21 cellular contexts compared by ENCODE assay signal in genomic region chr10:112961609-112962008, GRCh38. TPM values are rescaled to one million over a fixed set of nuclear protein-coding genes. Genes with fewer than 3 reads are reported as not detected.
DNase-seq lines count a peak whose midpoint lies in the region; TF ChIP-seq lines count a peak whose summit lies in the region.
"Had no signal": no experiment of that assay in that cellular context is flagged by ENCODE, and none has a peak within 500 bp of the region (broad histone marks: within the 10 kb centered on the region; RNA-seq: fewer than 3 reads in every experiment).

No MANE protein-coding gene starts in this region.

- H3K79me1 ChIP-seq in H9 (ENCODE audit: insufficient read depth, low read depth, low read length, poor library complexity, severe bottlenecking) (peaks cover 7% of the 10 kb centered on the region), mesendoderm (ENCODE audit: low read length) (peaks cover 12% of the 10 kb centered on the region)

- no peak overlapping the region for H2AFZ ChIP-seq in H9 (ENCODE audit: low read length)

- no peak overlapping the region for H3K27ac ChIP-seq in H9 (ENCODE audit: insufficient read length, low read depth, low read length)
- H3K27ac ChIP-seq in breast epithelium: peak overlapping the region; percentile 52 to 53
- H3K27ac ChIP-seq in mesendoderm (ENCODE audit: low read depth, low read length): no peak overlapping the region
- H3K27ac ChIP-seq in subcutaneous abdominal adipose tissue (ENCODE audit: low read depth, low read length): peak overlapping the region; percentile 27

- no peak for DNase-seq in H9
- DNase-seq in breast epithelium (ENCODE audit: low spot score in 2 of 2): no peak
- DNase-seq in mesendoderm: no peak
- DNase-seq in NCI-H345 (lab: John Stamatoyannopoulos, UW): no peak
- DNase-seq in nucleus accumbens (lab: John Stamatoyannopoulos, UW): no peak
- no peak for DNase-seq in activated naive CD4-positive, alpha-beta T cell treated with anti-CD3 and anti-CD28 coated beads for 36 hours
- DNase-seq: activated CD4-positive, alpha-beta T cell treated with anti-CD3 and anti-CD28 coated beads for 36 hours; activated naive CD8-positive, alpha-beta T cell treated with anti-CD3 and anti-CD28 coated beads for 36 hours; glutamatergic neuron; Kasumi-1; midbrain; NCI-H1048; NCI-H1930; NCI-H748 treated with DMSO at 0.1 percent for 48 hours; SHP77 treated with DMSO at 0.1 percent for 48 hours; stimulated activated CD4-positive, alpha-beta T cell treated with anti-CD3 and anti-CD28 coated beads, Interleukin-2, amount 100 ng/mL, for 24 hours had no signal

- intact Hi-C loops in breast epithelium (cut with DNase I; ENCODE audit: low total_unique reads): no loop called here
- intact Hi-C loops in activated naive CD4-positive, alpha-beta T cell treated with anti-CD3 and anti-CD28 coated beads for 36 hours (cut with micrococcal nuclease): no loop called here

- no peak overlapping the region for H2BK120ac ChIP-seq in H9 (ENCODE audit: low read depth, low read length, poor library complexity, severe bottlenecking)
- H2BK120ac ChIP-seq in mesendoderm (ENCODE audit: low read depth, low read length): no peak overlapping the region

- no peak overlapping the region for H3K56ac ChIP-seq in H9 (ENCODE audit: insufficient read length, low read depth, low read length)
- H3K56ac ChIP-seq in mesendoderm (ENCODE audit: low read length): no peak overlapping the region

- H2AK5ac ChIP-seq in H9 (ENCODE audit: insufficient read length, low read length): no peak overlapping the region
- H2AK5ac ChIP-seq in mesendoderm (ENCODE audit: low read length): no peak overlapping the region

- no peak overlapping the region for H2BK20ac ChIP-seq in H9 (ENCODE audit: low read depth, low read length, poor library complexity, severe bottlenecking)

- H3K9ac ChIP-seq in H9 (ENCODE audit: extremely low read depth, insufficient read length, low read length) (no peak overlapping the region), mesendoderm (ENCODE audit: low read length) (no peak overlapping the region), subcutaneous abdominal adipose tissue (ENCODE audit: low read length in 5 of 5) (no peak overlapping the region)

- peaks cover 10% of the 10 kb centered on the region for H3K23me2 ChIP-seq in H9 (ENCODE audit: insufficient read length, low read depth, low read length, poor library complexity, severe bottlenecking)

- CTCF ChIA-PET in activated naive CD4-positive, alpha-beta T cell treated with anti-CD3 and anti-CD28 coated beads for 36 hours (lab: Charles Lee): interaction anchor here (0.6 kb wide), 1 partner anchor 489 kb away, joined by 3 read pairs; no protein-coding TSS in a partner anchor

- H3K9me3 Mint-ChIP-seq in H9: no peaks in the 10 kb centered on the region
- H3K9me3 Mint-ChIP-seq in activated naive CD4-positive, alpha-beta T cell treated with anti-CD3 and anti-CD28 coated beads for 36 hours: no peaks in the 10 kb centered on the region
- H3K9me3 Mint-ChIP-seq: activated naive CD8-positive, alpha-beta T cell treated with anti-CD3 and anti-CD28 coated beads for 36 hours; activated T-helper 1 cell treated with anti-CD3 and anti-CD28 coated beads, Interleukin-12 subunit alpha, Interleukin-12 subunit beta, Interleukin-2, Interleukin-4 antibody, amounts not matched to agents 30 ng/mL and 10 ng/mL and 1 ng/mL, durations not matched to agents 14 hours and 24 hours and 36 hours; CD8-positive, alpha-beta memory T cell; stimulated activated effector memory CD8-positive, alpha-beta T cell treated with anti-CD3 and anti-CD28 coated beads, Interleukin-12 subunit alpha, Interleukin-12 subunit beta, amount 100 ng/mL, for 72 hours had no signal

- peak overlapping the region; percentile 26 to 92 (median 87); a peak in 6 of 7 replicates for H3K27ac Mint-ChIP-seq in H9
- no peak overlapping the region for H3K27ac Mint-ChIP-seq in activated naive CD4-positive, alpha-beta T cell treated with anti-CD3 and anti-CD28 coated beads for 36 hours
- H3K27ac Mint-ChIP-seq: activated CD4-positive, alpha-beta T cell treated with anti-CD3 and anti-CD28 coated beads for 36 hours; activated naive CD8-positive, alpha-beta T cell treated with anti-CD3 and anti-CD28 coated beads for 36 hours; activated T-helper 1 cell treated with anti-CD3 and anti-CD28 coated beads, Interleukin-12 subunit alpha, Interleukin-12 subunit beta, Interleukin-2, Interleukin-4 antibody, amounts not matched to agents 30 ng/mL and 10 ng/mL and 1 ng/mL, durations not matched to agents 14 hours and 24 hours and 36 hours; stimulated activated effector memory CD8-positive, alpha-beta T cell treated with anti-CD3 and anti-CD28 coated beads, Interleukin-12 subunit alpha, Interleukin-12 subunit beta, amount 100 ng/mL, for 72 hours had no signal

- no peak overlapping the region for H3K14ac ChIP-seq in H9 (ENCODE audit: insufficient read depth, low read length)

- no peak overlapping the region for H2BK15ac ChIP-seq in H9 (ENCODE audit: low read depth, low read length)
- H2BK15ac ChIP-seq in mesendoderm (replicated peaks; ENCODE audit: low read depth): no peak overlapping the region

- H3K36me3 ChIP-seq in breast epithelium: no peaks in the 10 kb centered on the region
- no peaks in the 10 kb centered on the region for H3K36me3 ChIP-seq in mesendoderm (ENCODE audit: control insufficient read depth, insufficient read depth, low read length)
- H3K36me3 ChIP-seq in subcutaneous abdominal adipose tissue (ENCODE audit: control insufficient read depth in 5 of 5, insufficient read depth in 5 of 5, low read length in 5 of 5): peaks cover 0 to 6% (median 3%) of the 10 kb centered on the region in 5 donors

- H3K36me3 Mint-ChIP-seq in H9 (ENCODE audit: insufficient read depth in 1 of 3, low read depth in 3 of 3): peaks cover 24 to 67% (median 49%) of the 10 kb centered on the region in 3 experiments; a peak in 6 of 7 replicates
- no peaks in the 10 kb centered on the region for H3K36me3 Mint-ChIP-seq in activated naive CD4-positive, alpha-beta T cell treated with anti-CD3 and anti-CD28 coated beads for 36 hours (ENCODE audit: low read depth)
- H3K36me3 Mint-ChIP-seq: stimulated activated effector memory CD8-positive, alpha-beta T cell treated with anti-CD3 and anti-CD28 coated beads, Interleukin-12 subunit alpha, Interleukin-12 subunit beta, amount 100 ng/mL, for 72 hours had no signal

- H3K23ac ChIP-seq in H9 (ENCODE audit: insufficient read length, low read depth, low read length): no peak overlapping the region
- no peak overlapping the region for H3K23ac ChIP-seq in mesendoderm (ENCODE audit: low read length)

- H3T11ph ChIP-seq in H9 (ENCODE audit: low read length): no peak overlapping the region

- peaks cover 80 to 88% of the 10 kb centered on the region in 2 experiments for H3K4me1 Mint-ChIP-seq in H9
- H3K4me1 Mint-ChIP-seq in activated naive CD4-positive, alpha-beta T cell treated with anti-CD3 and anti-CD28 coated beads for 36 hours (ENCODE audit: low read depth): peaks cover 12% of the 10 kb centered on the region

- H3K4me3 ChIP-seq in breast epithelium: no peak overlapping the region
- H3K4me3 ChIP-seq in mesendoderm (ENCODE audit: low read length): no peak overlapping the region
- H3K4me3 ChIP-seq in subcutaneous abdominal adipose tissue (ENCODE audit: low read depth in 1 of 5, low read length in 5 of 5): no peak overlapping the region
- H3K4me3 ChIP-seq: skin epidermis had no signal

- no peak overlapping the region for H3K4me2 ChIP-seq in H9 (ENCODE audit: insufficient read depth, insufficient read length, low read length)
- H3K4me2 ChIP-seq in mesendoderm (ENCODE audit: low read length): no peak overlapping the region

- peak overlapping the region in 1 of 2 experiments; percentile 52; a peak in 2 of 5 replicates for H3K4me3 Mint-ChIP-seq in H9
- H3K4me3 Mint-ChIP-seq in activated naive CD4-positive, alpha-beta T cell treated with anti-CD3 and anti-CD28 coated beads for 36 hours: no peak overlapping the region
- H3K4me3 Mint-ChIP-seq: activated CD4-positive, alpha-beta T cell treated with anti-CD3 and anti-CD28 coated beads for 36 hours; activated naive CD8-positive, alpha-beta T cell treated with anti-CD3 and anti-CD28 coated beads for 36 hours; activated T-helper 1 cell treated with anti-CD3 and anti-CD28 coated beads, Interleukin-12 subunit alpha, Interleukin-12 subunit beta, Interleukin-2, Interleukin-4 antibody, amounts not matched to agents 30 ng/mL and 10 ng/mL and 1 ng/mL, durations not matched to agents 14 hours and 24 hours and 36 hours; CD8-positive, alpha-beta memory T cell; stimulated activated effector memory CD8-positive, alpha-beta T cell treated with anti-CD3 and anti-CD28 coated beads, Interleukin-12 subunit alpha, Interleukin-12 subunit beta, amount 100 ng/mL, for 72 hours had no signal

- H3K9me3 ChIP-seq in H9 (ENCODE audit: control insufficient read depth, low read depth, low read length): no peaks in the 10 kb centered on the region
- H3K9me3 ChIP-seq in breast epithelium: no peaks in the 10 kb centered on the region
- H3K9me3 ChIP-seq in subcutaneous abdominal adipose tissue (ENCODE audit: control insufficient read depth in 5 of 5, low read length in 5 of 5): no peaks in the 10 kb centered on the region

- TF ChIP-seq POLR2A in breast epithelium (IDR thresholded peaks at IDR 0.05): no peak

- H3K4me1 ChIP-seq in H9 (ENCODE audit: insufficient read depth, low read length): peaks cover 32% of the 10 kb centered on the region; the same call in 1 of the 2 replicates
- H3K4me1 ChIP-seq in breast epithelium: peaks cover 0 to 4% of the 10 kb centered on the region in 2 donors
- peaks cover 32% of the 10 kb centered on the region for H3K4me1 ChIP-seq in mesendoderm (ENCODE audit: control insufficient read depth, low read depth, low read length)
- peaks cover 2 to 72% (median 56%) of the 10 kb centered on the region in 5 donors for H3K4me1 ChIP-seq in subcutaneous abdominal adipose tissue (ENCODE audit: control insufficient read depth in 5 of 5, insufficient read depth in 5 of 5, low read length in 5 of 5)

- TF ChIP-seq CTCF in H9 (conservative IDR thresholded peaks at IDR 0.05): no peak
- TF ChIP-seq CTCF in breast epithelium (IDR thresholded peaks at IDR 0.05): no peak

- no peak overlapping the region for H4K8ac ChIP-seq in H9 (replicated peaks; ENCODE audit: insufficient read length, low read depth, low read length)
- H4K8ac ChIP-seq in mesendoderm (ENCODE audit: low read depth, low read length): no peak overlapping the region

- no peak overlapping the region for H3K4ac ChIP-seq in H9 (ENCODE audit: low read depth, low read length)
- H3K4ac ChIP-seq in mesendoderm (ENCODE audit: low read depth, low read length): peak overlapping the region; percentile 43

- H4K91ac ChIP-seq in H9 (ENCODE audit: insufficient read length, low read depth, low read length): no peak overlapping the region

- WGBS in H9 (ENCODE audit: extremely low coverage, insufficient read length, low lambda C conversion rate): no CpG with 5 or more reads among the region's 8 CpGs
- 100% methylated on average over 4 of the region's 8 CpGs for WGBS in mesendoderm (ENCODE audit: extremely low coverage, insufficient coverage, low lambda C conversion rate)

- H3K79me2 ChIP-seq in H9 (ENCODE audit: insufficient read depth, low read length): peaks cover 61% of the 10 kb centered on the region; the same call in 1 of the 2 replicates
- peaks cover 44% of the 10 kb centered on the region for H3K79me2 ChIP-seq in mesendoderm (ENCODE audit: control insufficient read depth, insufficient read depth, low read length)

- no peak overlapping the region for H2BK12ac ChIP-seq in H9 (ENCODE audit: insufficient read length, low read depth, low read length)

- H2BK5ac ChIP-seq in H9 (ENCODE audit: insufficient read length, low read length): no peak overlapping the region
- H2BK5ac ChIP-seq in mesendoderm (ENCODE audit: low read length): no peak overlapping the region

- H3K27me3 ChIP-seq in H9 (ENCODE audit: insufficient read depth, low read length) (no peaks in the 10 kb centered on the region), breast epithelium (no peaks in the 10 kb centered on the region), mesendoderm (ENCODE audit: insufficient read depth, low read length, poor library complexity) (no peaks in the 10 kb centered on the region), subcutaneous abdominal adipose tissue (ENCODE audit: control insufficient read depth in 5 of 5, insufficient read depth in 4 of 5, low read length in 5 of 5) (no peaks in the 10 kb centered on the region)

- H3K27me3 Mint-ChIP-seq in H9 (ENCODE audit: low read depth): no peaks in the 10 kb centered on the region
- peaks cover 42% of the 10 kb centered on the region for H3K27me3 Mint-ChIP-seq in activated naive CD4-positive, alpha-beta T cell treated with anti-CD3 and anti-CD28 coated beads for 36 hours (ENCODE audit: low read depth)

- H4K5ac ChIP-seq in H9 (ENCODE audit: insufficient read length, low read depth, low read length) (no peak overlapping the region), mesendoderm (ENCODE audit: low read length) (no peak overlapping the region)

- H3K18ac ChIP-seq in H9 (ENCODE audit: insufficient read length, low read depth, low read length): no peak overlapping the region
- H3K18ac ChIP-seq in mesendoderm (ENCODE audit: low read length): peak overlapping the region; percentile 92

- H4K20me1 ChIP-seq in H9 (ENCODE audit: control insufficient read depth, insufficient read depth, insufficient read length): no peaks in the 10 kb centered on the region

RNA-seq across cellular contexts. Expression of gene TCF7L2, which starts 11.6 kb away (rescaled TPM):
- 71.1 and 73.0 TPM in 2 replicates for total RNA-seq in H9 (2021)
- 10 to 100 TPM; 33.1 to 44.2 (median 34.1) TPM for total RNA-seq in breast epithelium
- polyA plus RNA-seq in mesendoderm (2013, experiment 1 of 2): 43.5 TPM
- polyA plus RNA-seq in mesendoderm (2013, experiment 2 of 2): 47.0 TPM
- 1 to 10 TPM; 2.0 to 2.1 TPM for total RNA-seq in activated naive CD4-positive, alpha-beta T cell treated with anti-CD3 and anti-CD28 coated beads for 36 hours

Comparison
In these comparisons a context has a peak if more than half of its experiments do, and no peak if none do; other contexts are left out.
1. H3K27ac ChIP-seq: peak in breast epithelium (2 of 2) and subcutaneous abdominal adipose tissue (single experiment); none in H9 (single experiment) and mesendoderm (single experiment).
2. RNA of gene TCF7L2, which starts 11.6 kb away (total RNA-seq): 71.1 to 73.0 TPM in H9 and 33.1 to 44.2 TPM in breast epithelium; 2.0 to 2.1 TPM in activated naive CD4-positive, alpha-beta T cell treated with anti-CD3 and anti-CD28 coated beads for 36 hours; every median in the first group is over 10 times any median in the second.